ENCODE assay signal across 14 cellular contexts in genomic region chr20:43438578-43439316, GRCh38. TPM values are rescaled to one million over a fixed set of nuclear protein-coding genes. Genes with fewer than 3 reads are reported as not detected.
A peak's percentile ranks its signal among the peaks of the same experiment; 100 is the strongest.
DNase-seq lines count a peak whose midpoint lies in the region; ATAC-seq, FAIRE-seq and TF ChIP-seq lines count a peak whose summit lies in the region.
"Had no signal": no experiment of that assay in that cellular context is flagged by ENCODE, and none has a peak within 500 bp of the region (broad histone marks: within the 10 kb centered on the region; RNA-seq: fewer than 3 reads in every experiment).

No MANE protein-coding gene starts in this region.

- H2AFZ ChIP-seq in hepatocyte = no peak overlapping the region

- no peak for TF ChIP-seq POLR2A in GM12892 (IDR thresholded peaks at IDR 0.05; ENCODE audit: low read depth, low read length)

- no peaks in the 10 kb centered on the region for H3K4me1 ChIP-seq in hepatocyte (ENCODE audit: insufficient read depth)

- no peak overlapping the region for H3K4me2 ChIP-seq in hepatocyte

- peak; percentile 17 for FAIRE-seq in GM12892 (lab: Jason Lieb, UNC)

- H3K4me3 ChIP-seq in hepatocyte = no peak overlapping the region

- no peaks in the 10 kb centered on the region for H3K9me3 ChIP-seq in hepatocyte (ENCODE audit: low read depth)

- DNase-seq in GM12892 (ENCODE audit: insufficient read length) = no peak
- no peak for DNase-seq in cerebellar nuclear complex (lab: John Stamatoyannopoulos, UW)
- no peak for DNase-seq in DMS 273 treated with DMSO at 0.1 percent for 48 hours (lab: John Stamatoyannopoulos, UW)
- no peak for DNase-seq in hepatocyte (ENCODE audit: low spot score)
- no peak for DNase-seq in HEK293T (ENCODE audit: extremely low spot score)
- DNase-seq: activated CD4-positive, alpha-beta T cell treated with anti-CD3 and anti-CD28 coated beads, Interleukin-2, amount 50 U/mL, for 4 hours; cortex of kidney; NCI-H1436; NK-92 treated with Interleukin-12 subunit alpha and Interleukin-12 subunit beta, amount 100 ng/mL, for 24 hours; right cardiac atrium; SW 1271 had no signal

- POLR2A ChIA-PET in HEK293T (lab: Yijun Ruan, JAX) = no interaction called here

- no peaks in the 10 kb centered on the region for H4K20me1 ChIP-seq in hepatocyte (ENCODE audit: insufficient read depth, poor library complexity, severe bottlenecking)

- H3K27me3 ChIP-seq in hepatocyte = no peaks in the 10 kb centered on the region

- no peak for TF ChIP-seq CTCF in hepatocyte (IDR thresholded peaks at IDR 0.05; ENCODE audit: poor library complexity)

- WGBS in hepatocyte (ENCODE audit: low lambda C conversion rate, missing lambda C conversion rate) = 81% methylated on average over 7 of the region's 7 CpGs

- CTCF ChIA-PET in HEK293T (lab: Yijun Ruan, JAX) = no interaction called here

- ATAC-seq in GM19397 (IDR thresholded peaks at IDR 0.05; ENCODE audit: unreplicated experiment) = peak; percentile 74
- peak; percentile 71 for ATAC-seq in HG02840 (IDR thresholded peaks at IDR 0.05; ENCODE audit: low FRiP score, unreplicated experiment)
- peak; percentile 68 for ATAC-seq in HG03558 (IDR thresholded peaks at IDR 0.05; ENCODE audit: extremely low read depth, unreplicated experiment)
- ATAC-seq: right cardiac atrium had no signal

- H3K9me2 ChIP-seq in hepatocyte (replicated peaks; ENCODE audit: insufficient read depth) = no peaks in the 10 kb centered on the region

- no peaks in the 10 kb centered on the region for H3K79me2 ChIP-seq in hepatocyte

- no peaks in the 10 kb centered on the region for H3K36me3 ChIP-seq in hepatocyte (replicated peaks; ENCODE audit: insufficient read depth, low read depth)

- H3K27ac ChIP-seq in hepatocyte = no peak overlapping the region

TF ChIP-seq in HEK293T, 16 proteins besides CTCF, POLR2A, EP300 and RAD21:
- no peak for TF ChIP-seq SUZ12 (IDR thresholded peaks at IDR 0.05)
- TF ChIP-seq HDGF (IDR thresholded peaks at IDR 0.05; ENCODE audit: borderline replicate concordance) = no peak
- TF ChIP-seq TARDBP (IDR thresholded peaks at IDR 0.05) = no peak
- no peak for TF ChIP-seq FOXK2 (IDR thresholded peaks at IDR 0.05)
- no peak for TF ChIP-seq NFRKB (IDR thresholded peaks at IDR 0.05)
- no peak for TF ChIP-seq PKNOX1 (IDR thresholded peaks at IDR 0.05)
- no peak for TF ChIP-seq ARNT (IDR thresholded peaks at IDR 0.05)
- TF ChIP-seq FOXA1 (IDR thresholded peaks at IDR 0.05) = no peak
- no peak for TF ChIP-seq SP1 (IDR thresholded peaks at IDR 0.05)
- TF ChIP-seq ZNF384 (IDR thresholded peaks at IDR 0.05) = no peak
- TF ChIP-seq CTBP1 (IDR thresholded peaks at IDR 0.05; ENCODE audit: borderline replicate concordance) = no peak
- no peak for TF ChIP-seq LEF1 (IDR thresholded peaks at IDR 0.05; ENCODE audit: borderline replicate concordance)
- TF ChIP-seq ELF4 (IDR thresholded peaks at IDR 0.05) = no peak
- no peak for TF ChIP-seq FOXM1 (IDR thresholded peaks at IDR 0.05; ENCODE audit: borderline replicate concordance)
- TF ChIP-seq L3MBTL2 (conservative IDR thresholded peaks at IDR 0.05) = no peak
- TF ChIP-seq BHLHE40 (IDR thresholded peaks at IDR 0.05; ENCODE audit: borderline replicate concordance) = no peak

RNA-seq across cellular contexts. Expression of gene SRSF6, which starts 18.9 kb away (rescaled TPM):
- 77.7 TPM for polyA plus RNA-seq in GM12892 (2012; ENCODE audit: missing spikeins)
- total RNA-seq in hepatocyte = 83.6 and 90.7 TPM in 2 replicates
- polyA plus RNA-seq in hepatocyte = 31.0 and 38.0 TPM in 2 replicates
